12 cellular contexts compared by ENCODE assay signal in genomic region chr20:36644713-36645109, GRCh38. TPM values are rescaled to one million over a fixed set of nuclear protein-coding genes. Genes with fewer than 3 reads are reported as not detected.
DNase-seq lines count a peak whose midpoint lies in the region; ATAC-seq and TF ChIP-seq lines count a peak whose summit lies in the region.
"Had no signal": no experiment of that assay in that cellular context is flagged by ENCODE, and none has a peak within 500 bp of the region (broad histone marks: within the 10 kb centered on the region; RNA-seq: fewer than 3 reads in every experiment).

No MANE protein-coding gene starts in this region.

- H3K36me3 ChIP-seq in effector memory CD4-positive, alpha-beta T cell (ENCODE audit: control insufficient read depth, insufficient read depth, low read length): peaks cover 15% of the 10 kb centered on the region
- H3K36me3 ChIP-seq: SJSA1 had no signal

- POLR2A ChIA-PET in activated CD8-positive, alpha-beta T cell treated with anti-CD3 and anti-CD28 coated beads for 36 hours (lab: Charles Lee): interaction anchor here (0.5 to 3.5 kb wide), 16 partner anchors 10 to 691 kb away, joined by 3 to 37 read pairs (median 5); partner anchors contain the start of genes DSN1 and RAB5IF

- H3K27ac Mint-ChIP-seq in activated CD8-positive, alpha-beta T cell treated with anti-CD3 and anti-CD28 coated beads for 36 hours: peak overlapping the region; percentile 98
- no peak overlapping the region for H3K27ac Mint-ChIP-seq in osteocyte (ENCODE audit: unreplicated experiment)
- H3K27ac Mint-ChIP-seq: H9 had no signal

- H3K27me3 Mint-ChIP-seq in activated CD8-positive, alpha-beta T cell treated with anti-CD3 and anti-CD28 coated beads for 36 hours: no peaks in the 10 kb centered on the region
- H3K27me3 Mint-ChIP-seq in osteocyte (ENCODE audit: unreplicated experiment): no peaks in the 10 kb centered on the region

- peak overlapping the region; percentile 82 for H3K4me3 Mint-ChIP-seq in activated CD8-positive, alpha-beta T cell treated with anti-CD3 and anti-CD28 coated beads for 36 hours
- no peak overlapping the region for H3K4me3 Mint-ChIP-seq in osteocyte (ENCODE audit: unreplicated experiment)
- H3K4me3 Mint-ChIP-seq: H9 had no signal

- intact Hi-C loops in activated CD8-positive, alpha-beta T cell treated with anti-CD3 and anti-CD28 coated beads for 36 hours (cut with micrococcal nuclease): no loop called here
- intact Hi-C loops in left cardiac atrium (cut with DNase I): no loop called here

- CTCF ChIA-PET in activated CD8-positive, alpha-beta T cell treated with anti-CD3 and anti-CD28 coated beads for 36 hours (lab: Charles Lee): interaction anchor here (0.7 to 4.7 kb wide), 9 partner anchors 14 to 110 kb away, joined by 3 to 30 read pairs (median 3); partner anchors contain the start of gene RAB5IF

- DNase-seq in Jurkat, Clone E6-1 (ENCODE audit: low read depth, low spot score): no peak
- peak; percentile 84 for DNase-seq in activated CD8-positive, alpha-beta T cell treated with anti-CD3 and anti-CD28 coated beads for 36 hours
- DNase-seq in effector memory CD4-positive, alpha-beta T cell: no peak
- peak; percentile 15 to 38 for DNase-seq in stimulated activated CD4-positive, alpha-beta T cell treated with anti-CD3 and anti-CD28 coated beads, Interleukin-4, amount 100 ng/mL, for 48 hours (ENCODE audit: low read depth in 2 of 2)
- no peak for DNase-seq in NCI-H1092 treated with DMSO at 0.1 percent for 48 hours (lab: John Stamatoyannopoulos, UW)
- no peak for DNase-seq in left cardiac atrium
- no peak for DNase-seq in osteocyte (ENCODE audit: extremely low spot score, unreplicated experiment)
- DNase-seq: H9, NCI-H446 treated with DMSO at 0.1 percent for 48 hours, psoas muscle had no signal

- H3K4me3 ChIP-seq in Jurkat, Clone E6-1 (ENCODE audit: low read length): peak overlapping the region; percentile 78
- peak overlapping the region; percentile 53 for H3K4me3 ChIP-seq in effector memory CD4-positive, alpha-beta T cell (ENCODE audit: insufficient read depth, low read depth, low read length, poor library complexity, severe bottlenecking)
- H3K4me3 ChIP-seq: psoas muscle, SJSA1 had no signal

- no peaks in the 10 kb centered on the region for H3K27me3 ChIP-seq in effector memory CD4-positive, alpha-beta T cell (replicated peaks; ENCODE audit: control insufficient read depth, insufficient read depth, low read length, poor library complexity, severe bottlenecking)
- H3K27me3 ChIP-seq: SJSA1 had no signal

- H3K36me3 Mint-ChIP-seq in activated CD8-positive, alpha-beta T cell treated with anti-CD3 and anti-CD28 coated beads for 36 hours (ENCODE audit: low read depth): peaks cover 31% of the 10 kb centered on the region
- H3K36me3 Mint-ChIP-seq in osteocyte (ENCODE audit: unreplicated experiment): no peaks in the 10 kb centered on the region

- no peaks in the 10 kb centered on the region for H3K9me3 ChIP-seq in effector memory CD4-positive, alpha-beta T cell (ENCODE audit: control insufficient read depth, low read length)
- H3K9me3 ChIP-seq: psoas muscle, SJSA1 had no signal

- H3K27ac ChIP-seq in effector memory CD4-positive, alpha-beta T cell (ENCODE audit: insufficient read depth, low read length, poor library complexity, severe bottlenecking): peak overlapping the region; percentile 71
- H3K27ac ChIP-seq: psoas muscle, SJSA1 had no signal

- H3K4me1 Mint-ChIP-seq in activated CD8-positive, alpha-beta T cell treated with anti-CD3 and anti-CD28 coated beads for 36 hours (ENCODE audit: low read depth): peaks cover 35% of the 10 kb centered on the region
- H3K4me1 Mint-ChIP-seq in osteocyte (ENCODE audit: unreplicated experiment): no peaks in the 10 kb centered on the region

- ATAC-seq in activated CD8-positive, alpha-beta T cell treated with anti-CD3 and anti-CD28 coated beads for 36 hours: peak; percentile 62
- no peak for ATAC-seq in SK-N-SH treated with all-trans-retinoic acid at 6 μM for 48 hours
- no peak for ATAC-seq in left cardiac atrium
- ATAC-seq: psoas muscle had no signal

- peaks cover 31% of the 10 kb centered on the region for H3K4me1 ChIP-seq in effector memory CD4-positive, alpha-beta T cell (ENCODE audit: control insufficient read depth, insufficient read depth, low read length, poor library complexity, severe bottlenecking)
- H3K4me1 ChIP-seq: psoas muscle, SJSA1 had no signal

- TF ChIP-seq CTCF in activated CD8-positive, alpha-beta T cell treated with anti-CD3 and anti-CD28 coated beads for 36 hours (IDR thresholded peaks at IDR 0.05): no peak
- TF ChIP-seq CTCF in osteocyte (IDR thresholded peaks at IDR 0.05): no peak

- H3K9me3 Mint-ChIP-seq in activated CD8-positive, alpha-beta T cell treated with anti-CD3 and anti-CD28 coated beads for 36 hours: no peaks in the 10 kb centered on the region
- no peaks in the 10 kb centered on the region for H3K9me3 Mint-ChIP-seq in osteocyte (ENCODE audit: unreplicated experiment)
- H3K9me3 Mint-ChIP-seq: H9 had no signal

TF ChIP-seq in SK-N-SH treated with all-trans-retinoic acid at 6 μM for 48 hours, 23 proteins besides CTCF, POLR2A, EP300 and RAD21:
- no peak for TF ChIP-seq ZC3H10 (CRISPR knock-in tag; IDR thresholded peaks at IDR 0.05)
- TF ChIP-seq RARB (CRISPR knock-in tag; IDR thresholded peaks at IDR 0.05): no peak
- TF ChIP-seq TCF4 (CRISPR knock-in tag; IDR thresholded peaks at IDR 0.05; ENCODE audit: borderline replicate concordance): no peak
- no peak for TF ChIP-seq ZFP3 (CRISPR knock-in tag; IDR thresholded peaks at IDR 0.05)
- TF ChIP-seq, protein P1, sequence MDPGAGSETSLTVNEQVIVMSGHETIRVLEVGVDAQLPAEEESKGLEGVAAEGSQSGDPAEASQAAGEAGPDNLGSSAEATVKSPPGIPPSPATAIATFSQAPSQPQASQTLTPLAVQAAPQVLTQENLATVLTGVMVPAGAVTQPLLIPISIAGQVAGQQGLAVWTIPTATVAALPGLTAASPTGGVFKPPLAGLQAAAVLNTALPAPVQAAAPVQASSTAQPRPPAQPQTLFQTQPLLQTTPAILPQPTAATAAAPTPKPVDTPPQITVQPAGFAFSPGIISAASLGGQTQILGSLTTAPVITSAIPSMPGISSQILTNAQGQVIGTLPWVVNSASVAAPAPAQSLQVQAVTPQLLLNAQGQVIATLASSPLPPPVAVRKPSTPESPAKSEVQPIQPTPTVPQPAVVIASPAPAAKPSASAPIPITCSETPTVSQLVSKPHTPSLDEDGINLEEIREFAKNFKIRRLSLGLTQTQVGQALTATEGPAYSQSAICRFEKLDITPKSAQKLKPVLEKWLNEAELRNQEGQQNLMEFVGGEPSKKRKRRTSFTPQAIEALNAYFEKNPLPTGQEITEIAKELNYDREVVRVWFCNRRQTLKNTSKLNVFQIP (CRISPR knock-in tag; IDR thresholded peaks at IDR 0.05; ENCODE audit: borderline replicate concordance, low read depth): no peak
- no peak for TF ChIP-seq ZNF8 (CRISPR knock-in tag; IDR thresholded peaks at IDR 0.05)
- no peak for TF ChIP-seq ARNTL (CRISPR knock-in tag; IDR thresholded peaks at IDR 0.05; ENCODE audit: borderline replicate concordance, low read depth)
- TF ChIP-seq ZNF565 (CRISPR knock-in tag; conservative IDR thresholded peaks at IDR 0.05; ENCODE audit: low read depth): no peak

RNA-seq across cellular contexts. Expression of gene SLA2, which starts 1.3 kb away (rescaled TPM):
- 55.6 TPM for polyA plus RNA-seq in Jurkat, Clone E6-1 (2012; ENCODE audit: insufficient read depth, insufficient read length)
- total RNA-seq in activated CD8-positive, alpha-beta T cell treated with anti-CD3 and anti-CD28 coated beads for 36 hours: 10 to 100 TPM; 51.5 to 53.5 TPM
- total RNA-seq in left cardiac atrium (under 1 TPM; 0.37 to 0.56 TPM), osteocyte (not detected in 2 replicates)
- total RNA-seq: SJSA1 had no signal

RNA-seq across cellular contexts. Expression of gene RAB5IF, which starts 39.1 kb away (rescaled TPM):
- polyA plus RNA-seq in Jurkat, Clone E6-1 (2012; ENCODE audit: insufficient read depth, insufficient read length): 101 TPM
- total RNA-seq in activated CD8-positive, alpha-beta T cell treated with anti-CD3 and anti-CD28 coated beads for 36 hours: 10 to 100 TPM; 74.5 to 77.1 TPM
- total RNA-seq in left cardiac atrium: 10 to 100 TPM; 61.6 to 64.2 TPM
- total RNA-seq in osteocyte: 65.2 and 69.4 TPM in 2 replicates

Comparison
In these comparisons a context has a peak if more than half of its experiments do, and no peak if none do; other contexts are left out.
1. DNase-seq: peak in activated CD8-positive, alpha-beta T cell treated with anti-CD3 and anti-CD28 coated beads for 36 hours (single experiment) and stimulated activated CD4-positive, alpha-beta T cell treated with anti-CD3 and anti-CD28 coated beads, Interleukin-4, amount 100 ng/mL, for 48 hours (2 of 2); none in Jurkat, Clone E6-1 (single experiment), effector memory CD4-positive, alpha-beta T cell (0 of 3), NCI-H1092 treated with DMSO at 0.1 percent for 48 hours (single experiment), left cardiac atrium (single experiment) and osteocyte (single experiment).
2. RNA of gene SLA2, which starts 1.3 kb away (total RNA-seq): 51.5 to 53.5 TPM in activated CD8-positive, alpha-beta T cell treated with anti-CD3 and anti-CD28 coated beads for 36 hours; 0.37 to 0.56 TPM in left cardiac atrium and not detected in osteocyte; every median in the first group is over 10 times any median in the second.